ENCODE assay signal across 22 cellular contexts in the genomic region with DNA sequence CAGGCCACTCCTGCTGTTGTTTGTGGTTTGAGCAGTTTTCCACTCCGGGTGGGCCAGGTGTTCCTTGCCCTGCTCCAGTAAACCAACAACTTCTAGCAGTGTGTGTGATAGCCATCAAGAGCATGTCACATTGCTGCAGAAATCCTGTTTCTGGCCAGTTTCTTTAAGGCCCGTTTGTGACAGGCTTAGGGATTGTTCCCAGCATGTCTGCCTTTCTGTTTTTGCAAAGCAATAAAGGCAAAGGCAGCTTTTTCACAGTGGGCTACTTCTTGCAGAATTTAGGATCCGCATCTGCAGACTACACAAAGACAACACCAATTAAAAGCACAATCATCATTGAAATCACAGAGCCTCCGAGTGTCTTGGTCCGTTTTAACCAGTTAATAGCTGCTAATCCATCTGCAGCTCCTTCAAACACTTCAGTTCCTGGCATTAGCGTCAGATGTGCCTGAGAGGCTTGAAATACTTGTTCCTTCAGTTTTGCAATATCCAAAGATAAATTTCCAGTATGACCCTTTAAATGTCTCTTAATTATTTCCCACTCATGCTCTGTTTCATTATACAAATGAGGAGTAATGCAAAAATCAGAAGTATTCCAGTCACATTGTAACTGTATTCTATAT.
"Had no signal": no experiment of that assay in that cellular context is flagged by ENCODE, and none has a peak within 500 bp of the region (broad histone marks: within the 10 kb centered on the region; RNA-seq: fewer than 3 reads in every experiment).

No MANE protein-coding gene starts in this region.

- H3K27ac ChIP-seq: breast epithelium, dorsolateral prefrontal cortex, epithelial cell of prostate, gastroesophageal sphincter, heart left ventricle, transverse colon had no signal

- H3K27me3 ChIP-seq: breast epithelium, dorsolateral prefrontal cortex, gastroesophageal sphincter, heart left ventricle, transverse colon had no signal

- H3K4me1 ChIP-seq: breast epithelium, gastroesophageal sphincter, heart left ventricle, transverse colon had no signal

- H3K27me3 Mint-ChIP-seq: activated naive CD8-positive, alpha-beta T cell; central memory CD8-positive, alpha-beta T cell; naive B cell; stimulated activated memory B cell treated with anti-CD40 and anti-IgM and Interleukin-4, amounts not matched to agents 10 μg/mL and 1 μg/mL and 100 μg/mL, for 72 hours; T-helper 17 cell had no signal

- ATAC-seq: activated T-cell treated with anti-CD3 and anti-CD28 coated beads, Interleukin-2, amount 50 U/mL, for 4 hours; gastroesophageal sphincter; heart left ventricle; sciatic nerve; stimulated activated memory B cell treated with anti-CD40 and anti-IgM and Interleukin-4, amounts not matched to agents 10 μg/mL and 1 μg/mL and 100 μg/mL, for 72 hours; T-helper 17 cell had no signal

- H3K4me1 Mint-ChIP-seq: central memory CD8-positive, alpha-beta T cell; naive B cell; stimulated activated memory B cell treated with anti-CD40 and anti-IgM and Interleukin-4, amounts not matched to agents 10 μg/mL and 1 μg/mL and 100 μg/mL, for 72 hours; T-helper 17 cell had no signal

- H3K27ac Mint-ChIP-seq: activated naive CD8-positive, alpha-beta T cell; activated T-helper 2 cell treated with anti-CD3 and anti-CD28 coated beads, Interferon-gamma antibody, Interleukin-2, Interleukin-4, amounts not matched to agents 10 μg/mL and 5 μg/mL and 100 μg/mL, durations not matched to agents 14 hours and 24 hours and 36 hours; stimulated activated memory B cell treated with anti-CD40 and anti-IgM and Interleukin-4, amounts not matched to agents 10 μg/mL and 1 μg/mL and 100 μg/mL, for 72 hours; T-helper 17 cell had no signal

- H3K4me3 Mint-ChIP-seq: activated naive CD8-positive, alpha-beta T cell; activated T-cell treated with anti-CD3 and anti-CD28 coated beads, Interleukin-2, amount 50 U/mL, for 4 hours; central memory CD8-positive, alpha-beta T cell; naive B cell; stimulated activated memory B cell treated with anti-CD40 and anti-IgM and Interleukin-4, amounts not matched to agents 10 μg/mL and 1 μg/mL and 100 μg/mL, for 72 hours; T-helper 17 cell had no signal

- DNase-seq: activated CD4-positive, alpha-beta T cell treated with anti-CD3 and anti-CD28 coated beads for 4 hours; activated CD4-positive, alpha-beta T cell treated with anti-CD3 and anti-CD28 coated beads, Interleukin-2, amount 50 U/mL, for 48 hours; activated CD4-positive, CD25-positive, alpha-beta regulatory T cell; activated CD8-positive, alpha-beta memory T cell treated with anti-CD3 and anti-CD28 coated beads, Interleukin-2, amount 50 U/mL, for 48 hours; activated naive CD4-positive, alpha-beta T cell; activated T-cell treated with anti-CD3 and anti-CD28 coated beads, Interleukin-2, amount 50 U/mL, for 4 hours; dorsolateral prefrontal cortex; heart left ventricle; naive B cell; posterior cingulate gyrus; small intestine; stimulated activated CD4-positive, alpha-beta T cell treated with anti-CD3 and anti-CD28 coated beads, Interleukin-15, amount 100 ng/mL, for 24 hours; T-helper 17 cell; transverse colon had no signal

- H3K36me3 ChIP-seq: breast epithelium, gastroesophageal sphincter, heart left ventricle, transverse colon had no signal

- H3K36me3 Mint-ChIP-seq: activated naive CD8-positive, alpha-beta T cell; stimulated activated memory B cell treated with anti-CD40 and anti-IgM and Interleukin-4, amounts not matched to agents 10 μg/mL and 1 μg/mL and 100 μg/mL, for 72 hours had no signal

- H3K4me3 ChIP-seq: breast epithelium, dorsolateral prefrontal cortex, gastroesophageal sphincter, heart left ventricle, transverse colon had no signal
